ENCODE assay signal across 10 cellular contexts in the genomic region with DNA sequence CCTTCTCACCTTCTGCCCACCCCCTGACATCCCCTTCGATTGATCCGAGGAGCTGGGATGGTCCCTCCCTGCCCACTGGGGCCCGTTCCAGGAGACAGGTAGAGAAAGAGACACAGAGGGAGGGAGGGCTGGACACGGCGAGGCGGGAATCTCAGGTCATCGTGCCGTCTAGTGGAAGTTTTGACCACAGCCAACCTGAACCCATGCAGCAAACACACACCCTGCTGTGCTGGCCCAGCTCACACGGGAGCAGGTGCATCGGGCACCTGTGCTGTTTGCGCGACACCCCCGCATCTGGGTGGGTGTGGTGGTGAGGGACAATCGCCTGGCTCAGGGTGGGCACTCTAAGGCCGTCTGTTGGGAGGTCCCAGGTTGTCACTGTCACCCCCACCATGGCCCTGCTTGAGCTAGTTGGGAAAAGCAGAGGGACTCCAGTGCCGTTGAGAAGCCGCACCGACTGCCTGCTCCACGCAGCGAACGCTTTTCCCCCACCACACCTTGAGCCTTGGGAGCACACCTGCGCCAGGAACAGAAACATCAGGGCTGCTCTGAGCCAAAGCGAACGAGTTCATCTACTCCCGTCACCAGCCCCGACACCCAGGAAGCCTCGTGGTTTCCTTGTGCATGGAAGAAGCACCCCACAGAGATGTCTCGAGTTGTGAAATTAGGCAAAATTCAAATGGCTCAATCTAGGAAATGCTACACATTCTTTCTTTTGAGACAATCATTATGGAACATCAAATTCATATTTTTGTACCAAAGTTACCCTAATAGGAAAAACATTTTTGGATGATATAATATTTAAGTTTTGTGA.
"Had no signal": no experiment of that assay in that cellular context is flagged by ENCODE, and none has a peak within 500 bp of the region (broad histone marks: within the 10 kb centered on the region; RNA-seq: fewer than 3 reads in every experiment).

No MANE protein-coding gene starts in this region.

- H3K27me3 ChIP-seq: vagina had no signal

- H3K79me2 ChIP-seq: parathyroid adenoma had no signal

- H2AFZ ChIP-seq: parathyroid adenoma had no signal

- H3K36me3 Mint-ChIP-seq: activated naive CD4-positive, alpha-beta T cell treated with anti-CD3 and anti-CD28 coated beads, Interleukin-2, amount 50 U/mL, for 24 hours had no signal

- H3K27ac Mint-ChIP-seq: nephron progenitor cell had no signal

- H3K4me3 Mint-ChIP-seq: nephron progenitor cell had no signal

- H3K27me3 Mint-ChIP-seq: activated naive CD4-positive, alpha-beta T cell treated with anti-CD3 and anti-CD28 coated beads, Interleukin-2, amount 50 U/mL, for 24 hours had no signal

- H3K36me3 ChIP-seq: esophagus muscularis mucosa, vagina had no signal

- ATAC-seq: mucosa of descending colon had no signal

- H3K27ac ChIP-seq: esophagus muscularis mucosa, parathyroid adenoma, skin epidermis, vagina had no signal

- H3K4me2 ChIP-seq: SK-N-SH had no signal

- DNase-seq: activated CD4-positive, alpha-beta T cell treated with anti-CD3 and anti-CD28 coated beads for 1 hour; mucosa of descending colon; nephron progenitor cell; retina; SK-N-SH had no signal

- H3K9me3 Mint-ChIP-seq: activated naive CD4-positive, alpha-beta T cell treated with anti-CD3 and anti-CD28 coated beads, Interleukin-2, amount 50 U/mL, for 24 hours; nephron progenitor cell had no signal

- H3K4me1 ChIP-seq: esophagus muscularis mucosa, parathyroid adenoma, vagina had no signal

- H3K4me3 ChIP-seq: esophagus muscularis mucosa, mucosa of descending colon, skin epidermis, vagina had no signal

- H3K9ac ChIP-seq: parathyroid adenoma, SK-N-SH had no signal

- H3K9me3 ChIP-seq: esophagus muscularis mucosa, mucosa of descending colon, SK-N-SH, vagina had no signal
